ENCODE assay signal across 16 cellular contexts in genomic region chr18:60247103-60247502, GRCh38.
DNase-seq lines count a peak whose midpoint lies in the region; ATAC-seq and TF ChIP-seq lines count a peak whose summit lies in the region.
"Had no signal": no experiment of that assay in that cellular context is flagged by ENCODE, and none has a peak within 500 bp of the region (broad histone marks: within the 10 kb centered on the region; RNA-seq: fewer than 3 reads in every experiment).

No MANE protein-coding gene starts in this region.

- ATAC-seq in GM19455 (IDR thresholded peaks at IDR 0.05; ENCODE audit: unreplicated experiment) (peak; percentile 67), HG02870 (IDR thresholded peaks at IDR 0.05; ENCODE audit: unreplicated experiment) (peak; percentile 70), HG03520 (IDR thresholded peaks at IDR 0.05; ENCODE audit: unreplicated experiment) (peak; percentile 65)
- ATAC-seq: esophagus mucosa had no signal

- H3K4me3 ChIP-seq in GM12864 (ENCODE audit: low read depth, low read length) (no peak overlapping the region), foreskin fibroblast (ENCODE audit: low read depth in 1 of 2, low read length in 2 of 2) (no peak overlapping the region)
- H3K4me3 ChIP-seq: breast epithelium, vagina had no signal

- TF ChIP-seq CTCF in GM12864 (IDR thresholded peaks at IDR 0.05; ENCODE audit: low read depth, low read length, missing control alignments) = no peak
- no peak for TF ChIP-seq CTCF in foreskin fibroblast (IDR thresholded peaks at IDR 0.05; ENCODE audit: low read depth, low read length)

- DNase-seq in GM12864 (ENCODE audit: low read depth) = peak; percentile 21
- no peak for DNase-seq in HK-2 (ENCODE audit: unreplicated experiment)
- DNase-seq in NOMO-1 treated with DMSO at 0.1 percent for 48 hours (lab: John Stamatoyannopoulos, UW; ENCODE audit: unreplicated experiment) = no peak
- no peak for DNase-seq in activated T-cell treated with anti-CD3 and anti-CD28 coated beads, Interleukin-2, amount 50 U/mL, for 1 hour
- no peak for DNase-seq in foreskin fibroblast
- DNase-seq: ACHN; activated CD4-positive, CD25-positive, alpha-beta regulatory T cell; EL; GOT3; NCI-H524 had no signal
